Comparison of ENCODE assay signal across 9 cellular contexts in genomic region chr10:103800789-103801540, GRCh38. TPM values are rescaled to one million over a fixed set of nuclear protein-coding genes. Genes with fewer than 3 reads are reported as not detected.
A peak's percentile ranks its signal among the peaks of the same experiment; 100 is the strongest.
DNase-seq lines count a peak whose midpoint lies in the region; ATAC-seq lines count a peak whose summit lies in the region.
"Had no signal": no experiment of that assay in that cellular context is flagged by ENCODE, and none has a peak within 500 bp of the region (broad histone marks: within the 10 kb centered on the region; RNA-seq: fewer than 3 reads in every experiment).

No MANE protein-coding gene starts in this region.

- peaks cover 2% of the 10 kb centered on the region for H3K27me3 Mint-ChIP-seq in activated CD4-positive, alpha-beta memory T cell treated with anti-CD3 and anti-CD28 coated beads, Interleukin-2, amount 10 ng/mL, durations not matched to agents 7 days and 5 days

- CTCF ChIA-PET in activated CD4-positive, alpha-beta memory T cell treated with anti-CD3 and anti-CD28 coated beads, Interleukin-2, amount 10 ng/mL, durations not matched to agents 7 days and 5 days (lab: Charles Lee) = interaction anchor here (0.9 to 3.5 kb wide), 6 partner anchors 9 to 88 kb away, joined by 3 to 17 read pairs (median 6); no protein-coding TSS in a partner anchor

- H3K36me3 Mint-ChIP-seq in activated CD4-positive, alpha-beta memory T cell treated with anti-CD3 and anti-CD28 coated beads, Interleukin-2, amount 10 ng/mL, durations not matched to agents 7 days and 5 days (ENCODE audit: low read depth) = no peaks in the 10 kb centered on the region

- H3K4me3 ChIP-seq in mesodermal cell (ENCODE audit: extremely low read depth, insufficient read depth, low read length, poor library complexity, severe bottlenecking) = no peak overlapping the region

- POLR2A ChIA-PET in activated CD4-positive, alpha-beta memory T cell treated with anti-CD3 and anti-CD28 coated beads, Interleukin-2, amount 10 ng/mL, durations not matched to agents 7 days and 5 days (lab: Charles Lee) = interaction anchor here (0.8 to 1.6 kb wide), 5 partner anchors 10 to 67 kb away, joined by 3 to 5 read pairs (median 4); no protein-coding TSS in a partner anchor

- DNase-seq in activated naive CD4-positive, alpha-beta T cell treated with Interleukin-2 at 50 U/mL for 16 hours = peak; percentile 55
- no peak for DNase-seq in activated naive CD4-positive, alpha-beta T cell treated with anti-CD3 and anti-CD28 coated beads, Interleukin-2, amount 50 U/mL, for 16 hours
- DNase-seq in activated CD4-positive, alpha-beta memory T cell treated with anti-CD3 and anti-CD28 coated beads, Interleukin-2, amount 10 ng/mL, durations not matched to agents 7 days and 5 days = peak; percentile 80
- DNase-seq in midbrain (lab: John Stamatoyannopoulos, UW) = no peak
- DNase-seq in NCI-H446 treated with DMSO at 0.1 percent for 48 hours (lab: John Stamatoyannopoulos, UW) = no peak
- DNase-seq: left cardiac atrium had no signal

- ATAC-seq in HG03565 (IDR thresholded peaks at IDR 0.05; ENCODE audit: unreplicated experiment) (peak; percentile 61), HG03457 (IDR thresholded peaks at IDR 0.05; ENCODE audit: unreplicated experiment) (no peak)

- H3K9me3 Mint-ChIP-seq in activated CD4-positive, alpha-beta memory T cell treated with anti-CD3 and anti-CD28 coated beads, Interleukin-2, amount 10 ng/mL, durations not matched to agents 7 days and 5 days = no peaks in the 10 kb centered on the region

- H3K27ac ChIP-seq in mesodermal cell (ENCODE audit: low read depth, low read length, severe bottlenecking) = peak overlapping the region; percentile 30

- WGBS in mesodermal cell (ENCODE audit: insufficient coverage in 2 of 2), 2 experiments = 76 to 83% methylated on average over 6 to 7 of the region's 10 CpGs

- H3K4me1 ChIP-seq in mesodermal cell (ENCODE audit: control insufficient read depth, insufficient read depth, low read length, poor library complexity, severe bottlenecking) = peaks cover 27% of the 10 kb centered on the region

- H3K4me3 Mint-ChIP-seq in activated CD4-positive, alpha-beta memory T cell treated with anti-CD3 and anti-CD28 coated beads, Interleukin-2, amount 10 ng/mL, durations not matched to agents 7 days and 5 days = peak overlapping the region; percentile 5

- H3K36me3 ChIP-seq in mesodermal cell (ENCODE audit: control insufficient read depth, insufficient read depth, low read length) = peaks cover 39% of the 10 kb centered on the region

- peaks cover 44% of the 10 kb centered on the region for H3K4me1 Mint-ChIP-seq in activated CD4-positive, alpha-beta memory T cell treated with anti-CD3 and anti-CD28 coated beads, Interleukin-2, amount 10 ng/mL, durations not matched to agents 7 days and 5 days

- H3K9me3 ChIP-seq in mesodermal cell (ENCODE audit: control insufficient read depth, low read length) = no peaks in the 10 kb centered on the region

- peak overlapping the region; percentile 80 for H3K27ac Mint-ChIP-seq in activated CD4-positive, alpha-beta memory T cell treated with anti-CD3 and anti-CD28 coated beads, Interleukin-2, amount 10 ng/mL, durations not matched to agents 7 days and 5 days

RNA-seq across cellular contexts. Expression of gene SH3PXD2A, which starts 54.4 kb away (rescaled TPM):
- total RNA-seq in activated CD4-positive, alpha-beta memory T cell treated with anti-CD3 and anti-CD28 coated beads, Interleukin-2, amount 10 ng/mL, durations not matched to agents 7 days and 5 days = 10 to 100 TPM; 16.5 to 17.9 TPM
- 29.9 TPM for polyA plus RNA-seq in mesodermal cell (2013, experiment 1 of 2)
- polyA plus RNA-seq in mesodermal cell (2013, experiment 2 of 2) = 27.2 TPM

Comparison
In these comparisons a context has a peak if more than half of its experiments do, and no peak if none do; other contexts are left out.
1. DNase-seq: peak in activated naive CD4-positive, alpha-beta T cell treated with Interleukin-2 at 50 U/mL for 16 hours (single experiment) and activated CD4-positive, alpha-beta memory T cell treated with anti-CD3 and anti-CD28 coated beads, Interleukin-2, amount 10 ng/mL, durations not matched to agents 7 days and 5 days (single experiment); none in activated naive CD4-positive, alpha-beta T cell treated with anti-CD3 and anti-CD28 coated beads, Interleukin-2, amount 50 U/mL, for 16 hours (single experiment), midbrain (single experiment) and NCI-H446 treated with DMSO at 0.1 percent for 48 hours (single experiment).